Comparison of ENCODE assay signal across 9 cellular contexts in the genomic region with DNA sequence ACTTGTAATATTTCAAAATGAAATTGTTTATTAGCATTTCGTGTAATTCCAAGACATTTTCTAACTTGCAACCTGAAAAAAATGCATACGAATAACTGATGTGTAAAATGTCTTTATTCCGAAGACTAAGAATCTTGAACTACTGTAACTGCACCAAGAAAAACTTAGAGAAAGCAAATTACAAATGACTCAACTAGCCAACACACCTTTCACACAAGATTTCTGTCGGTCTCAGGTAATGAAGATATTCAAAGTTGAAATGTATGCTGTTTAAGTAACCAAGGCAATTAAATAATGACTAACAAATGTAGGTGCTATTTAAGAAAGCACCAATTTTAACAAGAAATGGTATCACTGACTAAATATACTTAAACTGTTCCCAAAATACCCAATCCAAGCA. TPM values are rescaled to one million over a fixed set of nuclear protein-coding genes. Genes with fewer than 3 reads are reported as not detected.
A peak's percentile ranks its signal among the peaks of the same experiment; 100 is the strongest.
DNase-seq lines count a peak whose midpoint lies in the region; ATAC-seq and TF ChIP-seq lines count a peak whose summit lies in the region.
"Had no signal": no experiment of that assay in that cellular context is flagged by ENCODE, and none has a peak within 500 bp of the region (broad histone marks: within the 10 kb centered on the region; RNA-seq: fewer than 3 reads in every experiment).

No MANE protein-coding gene starts in this region.

- in situ Hi-C loops in GM13977 (cut with MboI; ENCODE audit: low pct_unique_long_range_greater_than_20kb, low sequenced_read_pairs, unreplicated experiment) = no loop called here

- H4K20me1 ChIP-seq in MM.1S (ENCODE audit: insufficient read depth, low read length) = 0 out of 2 replicates have a peak, but pooled peaks cover 4% of the 10 kb centered on the region
- H4K20me1 ChIP-seq in neural progenitor cell (ENCODE audit: low read depth) = peaks cover 63% of the 10 kb centered on the region

- H2AFZ ChIP-seq in MM.1S (ENCODE audit: low read length) = no peak overlapping the region
- no peak overlapping the region for H2AFZ ChIP-seq in neural progenitor cell (replicated peaks)

- H3F3A ChIP-seq in MM.1S (ENCODE audit: insufficient read depth, low read length) (peaks cover 24% of the 10 kb centered on the region), neural progenitor cell (ENCODE audit: low read depth) (peaks cover 50% of the 10 kb centered on the region)

- H3K27ac ChIP-seq in MM.1S (ENCODE audit: low read length) (no peak overlapping the region), colonic mucosa (no peak overlapping the region), neural progenitor cell (no peak overlapping the region)
- H3K27ac ChIP-seq: thoracic aorta had no signal

- DNase-seq in DMS79 treated with DMSO at 0.1 percent for 48 hours (lab: John Stamatoyannopoulos, UW) = peak; percentile 19
- DNase-seq in DMS79 (lab: John Stamatoyannopoulos, UW) = no peak
- no peak for DNase-seq in MM.1S
- no peak for DNase-seq in colonic mucosa
- DNase-seq in neural progenitor cell (ENCODE audit: low spot score) = no peak
- DNase-seq in GM13977 (ENCODE audit: low spot score) = no peak
- no peak for DNase-seq in NCI-H524 treated with DMSO at 0.1 percent for 48 hours (lab: John Stamatoyannopoulos, UW)

- no peak overlapping the region for H3K9ac ChIP-seq in MM.1S (ENCODE audit: low read length)
- no peak overlapping the region for H3K9ac ChIP-seq in colonic mucosa (ENCODE audit: low read depth in 2 of 2, low read length in 2 of 2)
- peak overlapping the region; percentile 71 for H3K9ac ChIP-seq in neural progenitor cell

- no peaks in the 10 kb centered on the region for H3K9me3 ChIP-seq in MM.1S (replicated peaks; ENCODE audit: insufficient read depth, low read length)
- no peaks in the 10 kb centered on the region for H3K9me3 ChIP-seq in colonic mucosa
- no peaks in the 10 kb centered on the region for H3K9me3 ChIP-seq in neural progenitor cell (ENCODE audit: low read depth)
- H3K9me3 ChIP-seq: thoracic aorta had no signal

- H3K27ac Mint-ChIP-seq in neural progenitor cell = no peak overlapping the region

- peaks cover 3% of the 10 kb centered on the region for H3K9me3 Mint-ChIP-seq in neural progenitor cell

- H3K36me3 ChIP-seq in MM.1S (replicated peaks; ENCODE audit: insufficient read depth, low read length) = no peaks in the 10 kb centered on the region
- H3K36me3 ChIP-seq in colonic mucosa = no peaks in the 10 kb centered on the region
- no peaks in the 10 kb centered on the region for H3K36me3 ChIP-seq in neural progenitor cell
- H3K36me3 ChIP-seq: thoracic aorta had no signal

- H3K4me2 ChIP-seq in MM.1S (ENCODE audit: low read depth, low read length) (peak overlapping the region; percentile 75), neural progenitor cell (peak overlapping the region; percentile 90)

- peaks cover 13% of the 10 kb centered on the region for H3K27me3 Mint-ChIP-seq in neural progenitor cell (ENCODE audit: insufficient read depth, low read depth)

- peaks cover 14% of the 10 kb centered on the region for H3K36me3 Mint-ChIP-seq in neural progenitor cell

- H3K4me1 Mint-ChIP-seq in neural progenitor cell = peaks cover 45% of the 10 kb centered on the region

- H3K79me2 ChIP-seq in MM.1S (ENCODE audit: low read length) = peaks cover 63% of the 10 kb centered on the region
- peaks cover 67% of the 10 kb centered on the region for H3K79me2 ChIP-seq in neural progenitor cell (ENCODE audit: low read depth)

- intact Hi-C loops in colonic mucosa (cut with DNase I) = no loop called here

- H3K4me1 ChIP-seq in MM.1S (ENCODE audit: low read length) = peaks cover 30% of the 10 kb centered on the region
- peaks cover 18% of the 10 kb centered on the region for H3K4me1 ChIP-seq in colonic mucosa
- H3K4me1 ChIP-seq in neural progenitor cell = peaks cover 48% of the 10 kb centered on the region

- ATAC-seq in HG03139 (IDR thresholded peaks at IDR 0.05; ENCODE audit: unreplicated experiment) = no peak

- no peaks in the 10 kb centered on the region for H3K9me2 ChIP-seq in MM.1S (replicated peaks; ENCODE audit: insufficient read depth, low read length)

- peak overlapping the region; percentile 93 for H3K4me3 Mint-ChIP-seq in neural progenitor cell

- TF ChIP-seq CTCF in MM.1S (IDR thresholded peaks at IDR 0.05; ENCODE audit: low read length) = no peak
- no peak for TF ChIP-seq CTCF in colonic mucosa (IDR thresholded peaks at IDR 0.05)
- TF ChIP-seq CTCF in neural progenitor cell (IDR thresholded peaks at IDR 0.05) = no peak
- TF ChIP-seq CTCF in GM13977 (IDR thresholded peaks at IDR 0.05; ENCODE audit: extremely low read depth, insufficient read depth, missing control alignments) = no peak

- H3K27me3 ChIP-seq in MM.1S (replicated peaks; ENCODE audit: insufficient read depth, low read length) (no peaks in the 10 kb centered on the region), colonic mucosa (no peaks in the 10 kb centered on the region), neural progenitor cell (peaks cover 13% of the 10 kb centered on the region)

- H3K4me3 ChIP-seq in MM.1S (ENCODE audit: low read length) (peak overlapping the region; percentile 94), colonic mucosa (peak overlapping the region; percentile 86), neural progenitor cell (peak overlapping the region; percentile 78)

RNA-seq across cellular contexts. Expression of gene CLSTN1, which starts 2.1 kb away (rescaled TPM):
- total RNA-seq in colonic mucosa (100 to 1,000 TPM; 215 to 226 TPM), neural progenitor cell (ENCODE audit: low replicate concordance) (75.4 and 112 TPM in 2 replicates)
